14 cellular contexts compared by ENCODE assay signal in the genomic region with DNA sequence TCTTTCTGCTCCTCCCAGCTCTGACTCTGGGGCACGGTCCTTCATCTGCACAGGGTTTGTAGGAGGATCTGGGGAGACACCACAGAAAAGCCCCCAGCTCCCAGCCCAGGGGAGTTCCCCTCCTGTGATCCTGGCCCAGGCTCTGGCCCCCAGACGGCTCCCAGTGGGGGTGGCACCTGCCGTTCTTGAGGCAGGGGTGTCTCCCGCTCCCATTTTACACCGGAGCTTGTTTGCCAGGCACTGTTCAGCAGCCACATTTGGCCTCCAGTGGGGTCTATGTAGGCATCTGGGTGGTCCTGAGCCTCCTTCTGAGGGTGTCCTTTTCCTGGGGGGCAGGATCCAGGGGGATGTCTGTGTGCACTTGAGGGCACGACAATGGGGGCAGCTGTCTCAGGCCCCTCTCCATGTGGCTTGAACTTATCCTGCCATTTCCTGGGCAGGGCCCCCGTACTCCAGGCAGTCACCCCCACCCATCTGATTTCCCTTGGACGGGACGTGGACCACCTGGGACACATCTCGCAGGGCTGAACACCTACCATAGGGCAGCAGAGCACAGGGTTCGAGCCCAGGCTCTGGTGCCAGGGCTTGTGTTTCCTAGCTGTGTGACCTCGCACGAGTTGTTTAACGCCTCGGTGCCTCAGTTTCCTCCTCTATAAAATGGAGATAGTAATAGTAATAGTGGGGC.
DNase-seq lines count a peak whose midpoint lies in the region; ATAC-seq and TF ChIP-seq lines count a peak whose summit lies in the region.
"Had no signal": no experiment of that assay in that cellular context is flagged by ENCODE, and none has a peak within 500 bp of the region (broad histone marks: within the 10 kb centered on the region; RNA-seq: fewer than 3 reads in every experiment).

No MANE protein-coding gene starts in this region.

- ATAC-seq in Right ventricle myocardium superior (ENCODE audit: poor library complexity) (no peak), lower lobe of right lung (no peak), upper lobe of right lung (no peak), body of pancreas (no peak)
- ATAC-seq: GM23338 had no signal

- WGBS in body of pancreas, 2 donors, result 54 to 62% methylated on average over 11 to 12 of the region's 15 CpGs

- no peak overlapping the region for H3K27ac ChIP-seq in right atrium auricular region
- H3K27ac ChIP-seq in lower lobe of right lung, result no peak overlapping the region
- no peak overlapping the region for H3K27ac ChIP-seq in upper lobe of right lung
- no peak overlapping the region for H3K27ac ChIP-seq in body of pancreas
- H3K27ac ChIP-seq: 22Rv1 had no signal

- no peak overlapping the region for H3K27ac Mint-ChIP-seq in CD14-positive monocyte
- H3K27ac Mint-ChIP-seq: CD8-positive, alpha-beta memory T cell; GM23338 had no signal

- DNase-seq in Right ventricle myocardium superior (peak; percentile 17), right atrium auricular region (ENCODE audit: low spot score) (no peak), CD14-positive monocyte (ENCODE audit: low spot score) (peak; percentile 16), lower lobe of right lung (peak; percentile 14), upper lobe of right lung (peak; percentile 30), NCI-H2227 treated with DMSO at 0.1 percent for 48 hours (lab: John Stamatoyannopoulos, UW) (no peak), body of pancreas (no peak)
- DNase-seq: Caco-2; CD8-positive, alpha-beta memory T cell; DND-41; GDM1; H7 had no signal

- no peaks in the 10 kb centered on the region for H3K9me3 ChIP-seq in right atrium auricular region
- H3K9me3 ChIP-seq in lower lobe of right lung, result no peaks in the 10 kb centered on the region
- H3K9me3 ChIP-seq in upper lobe of right lung, result no peaks in the 10 kb centered on the region
- peaks cover 0 to 2% (median 0%) of the 10 kb centered on the region in 3 donors for H3K9me3 ChIP-seq in body of pancreas
- H3K9me3 ChIP-seq: Caco-2 had no signal

- peaks cover 0 to 2% (median 0%) of the 10 kb centered on the region in 7 donors for H3K9me3 Mint-ChIP-seq in CD14-positive monocyte
- H3K9me3 Mint-ChIP-seq: GM23338 had no signal

- intact Hi-C loops in Right ventricle myocardium superior (cut with DNase I) (no loop called here), CD14-positive monocyte (cut with micrococcal nuclease) (no loop called here), lower lobe of right lung (cut with DNase I) (no loop called here), upper lobe of right lung (cut with DNase I) (no loop called here), body of pancreas (cut with DNase I) (no loop called here)

- no peaks in the 10 kb centered on the region for H3K36me3 Mint-ChIP-seq in CD14-positive monocyte
- H3K36me3 Mint-ChIP-seq: CD8-positive, alpha-beta memory T cell had no signal

- no peaks in the 10 kb centered on the region for H3K4me1 Mint-ChIP-seq in CD14-positive monocyte
- H3K4me1 Mint-ChIP-seq: CD8-positive, alpha-beta memory T cell had no signal

- no peak for TF ChIP-seq CTCF in right atrium auricular region (IDR thresholded peaks at IDR 0.05)
- no peak for TF ChIP-seq CTCF in CD14-positive monocyte (IDR thresholded peaks at IDR 0.05)
- TF ChIP-seq CTCF in lower lobe of right lung (IDR thresholded peaks at IDR 0.05), result no peak
- no peak for TF ChIP-seq CTCF in upper lobe of right lung (IDR thresholded peaks at IDR 0.05)
- no peak for TF ChIP-seq CTCF in body of pancreas (IDR thresholded peaks at IDR 0.05)

- TF ChIP-seq POLR2A in body of pancreas (IDR thresholded peaks at IDR 0.05), result no peak

- H3K27me3 Mint-ChIP-seq in CD14-positive monocyte (ENCODE audit: low read depth in 3 of 3), result peaks cover 0 to 21% (median 4%) of the 10 kb centered on the region in 3 donors

- H3K36me3 ChIP-seq in right atrium auricular region (no peaks in the 10 kb centered on the region), lower lobe of right lung (no peaks in the 10 kb centered on the region), upper lobe of right lung (no peaks in the 10 kb centered on the region), body of pancreas (replicated peaks in 1 of 2; ENCODE audit: insufficient read depth in 1 of 2, low read depth in 2 of 2) (no peaks in the 10 kb centered on the region)

- H3K4me1 ChIP-seq in right atrium auricular region (no peaks in the 10 kb centered on the region), lower lobe of right lung (no peaks in the 10 kb centered on the region), upper lobe of right lung (no peaks in the 10 kb centered on the region), body of pancreas (no peaks in the 10 kb centered on the region)
- H3K4me1 ChIP-seq: Caco-2 had no signal

- no peak overlapping the region for H3K4me3 ChIP-seq in right atrium auricular region
- H3K4me3 ChIP-seq in lower lobe of right lung, result no peak overlapping the region
- H3K4me3 ChIP-seq in upper lobe of right lung, result no peak overlapping the region
- H3K4me3 ChIP-seq in body of pancreas, result no peak overlapping the region
- H3K4me3 ChIP-seq: GM23338 had no signal

- no peaks in the 10 kb centered on the region for H3K27me3 ChIP-seq in right atrium auricular region
- H3K27me3 ChIP-seq in lower lobe of right lung (ENCODE audit: low read depth), result peaks cover 27% of the 10 kb centered on the region
- H3K27me3 ChIP-seq in upper lobe of right lung, result peaks cover 16% of the 10 kb centered on the region
- peaks cover 0 to 5% of the 10 kb centered on the region in 2 donors for H3K27me3 ChIP-seq in body of pancreas

- no peak overlapping the region for H3K4me3 Mint-ChIP-seq in CD14-positive monocyte
- H3K4me3 Mint-ChIP-seq: CD8-positive, alpha-beta memory T cell; GM23338 had no signal

Comparison
In these comparisons a context has a peak if more than half of its experiments do, and no peak if none do; other contexts are left out.
1. DNase-seq: peak in Right ventricle myocardium superior (single experiment), CD14-positive monocyte (single experiment), lower lobe of right lung (single experiment) and upper lobe of right lung (single experiment); none in right atrium auricular region (single experiment), NCI-H2227 treated with DMSO at 0.1 percent for 48 hours (single experiment) and body of pancreas (0 of 4).